In the genomic region with DNA sequence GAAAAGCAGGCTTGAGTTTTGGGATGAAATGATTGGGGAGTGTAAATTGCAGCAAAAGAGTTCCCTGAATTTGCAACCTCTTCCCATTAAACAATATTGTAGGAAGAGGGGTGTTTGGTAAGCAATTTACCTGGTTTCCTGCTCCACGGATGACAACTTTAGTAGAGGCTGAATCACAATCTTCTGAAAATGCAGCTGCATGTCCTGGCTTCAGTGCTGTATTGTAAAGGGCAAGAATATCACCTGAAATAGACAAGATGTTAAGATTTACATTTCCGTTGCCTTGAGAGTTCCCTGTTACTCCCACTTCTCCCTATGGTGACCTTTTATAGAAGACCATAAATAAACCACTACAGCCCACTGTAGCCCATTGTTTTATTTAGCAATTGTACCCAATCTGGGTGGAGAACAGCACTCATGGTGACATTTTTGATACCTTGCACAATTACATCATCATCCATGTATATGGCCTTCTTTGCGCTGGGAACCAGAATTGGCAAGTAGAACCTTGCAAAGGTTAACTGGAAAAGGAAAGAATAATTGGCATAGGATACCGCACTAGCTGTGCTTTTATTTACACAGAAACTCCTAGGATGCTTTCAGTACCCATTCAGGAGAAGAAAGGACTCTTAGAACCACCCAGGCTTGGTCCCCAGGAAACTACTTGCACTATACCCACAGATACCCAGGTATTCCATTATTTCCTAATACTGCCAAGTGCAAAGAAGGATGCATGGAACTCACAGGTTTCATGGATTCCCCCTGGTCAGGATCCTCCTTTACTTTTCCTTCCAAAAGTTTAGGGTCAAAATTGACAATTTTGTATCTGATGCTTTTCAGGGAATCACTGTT, we compare ENCODE assay signal across 22 cellular contexts. TPM values are rescaled to one million over a fixed set of nuclear protein-coding genes. Genes with fewer than 3 reads are reported as not detected.
A peak's percentile ranks its signal among the peaks of the same experiment; 100 is the strongest.
DNase-seq lines count a peak whose midpoint lies in the region; ATAC-seq and TF ChIP-seq lines count a peak whose summit lies in the region.
"Had no signal": no experiment of that assay in that cellular context is flagged by ENCODE, and none has a peak within 500 bp of the region (broad histone marks: within the 10 kb centered on the region; RNA-seq: fewer than 3 reads in every experiment).

No MANE protein-coding gene starts in this region.

- in situ Hi-C loops in GM18951 (cut with MboI; ENCODE audit: low sequenced_read_pairs, unreplicated experiment): no loop called here

- H3K27ac Mint-ChIP-seq in osteocyte (ENCODE audit: unreplicated experiment): no peak overlapping the region

- peaks cover 76% of the 10 kb centered on the region for H3F3A ChIP-seq in SU-DHL-6 (ENCODE audit: insufficient read depth)

- TF ChIP-seq CTCF in cardiac muscle cell (IDR thresholded peaks at IDR 0.05; ENCODE audit: low read depth, low read length): no peak
- TF ChIP-seq CTCF in right atrium auricular region (IDR thresholded peaks at IDR 0.05): no peak
- no peak for TF ChIP-seq CTCF in SU-DHL-6 (IDR thresholded peaks at IDR 0.05; ENCODE audit: insufficient read depth, low read length, poor library complexity, severe bottlenecking)
- TF ChIP-seq CTCF in osteocyte (IDR thresholded peaks at IDR 0.05): no peak

- ATAC-seq in GM18502 (IDR thresholded peaks at IDR 0.05; ENCODE audit: poor library complexity, unreplicated experiment) (no peak), GM18520 (IDR thresholded peaks at IDR 0.05; ENCODE audit: unreplicated experiment) (no peak)
- ATAC-seq: left lung had no signal

- H3K27me3 ChIP-seq in cardiac muscle cell (no peaks in the 10 kb centered on the region), right atrium auricular region (no peaks in the 10 kb centered on the region), SU-DHL-6 (ENCODE audit: low read length) (no peaks in the 10 kb centered on the region)
- H3K27me3 ChIP-seq: left lung, upper lobe of left lung had no signal

- peaks cover 67% of the 10 kb centered on the region for H3K36me3 ChIP-seq in cardiac muscle cell
- H3K36me3 ChIP-seq in right atrium auricular region: peaks cover 69% of the 10 kb centered on the region
- H3K36me3 ChIP-seq in SU-DHL-6 (ENCODE audit: low read length): peaks cover 46% of the 10 kb centered on the region

- H3K4me2 ChIP-seq in SU-DHL-6 (ENCODE audit: low read depth, low read length, poor library complexity, severe bottlenecking): no peak overlapping the region

- no peaks in the 10 kb centered on the region for H3K79me2 ChIP-seq in SU-DHL-6 (ENCODE audit: insufficient read depth, low read length)

- no peak overlapping the region for H2AFZ ChIP-seq in SU-DHL-6 (ENCODE audit: low read depth, low read length, severe bottlenecking)

- no peak overlapping the region for H3K4me3 Mint-ChIP-seq in osteocyte (ENCODE audit: unreplicated experiment)

- H4K20me1 ChIP-seq in SU-DHL-6 (ENCODE audit: low read depth, low read length): peaks cover 3% of the 10 kb centered on the region; the same call in 1 of the 2 replicates

- H3K9ac ChIP-seq in SU-DHL-6 (ENCODE audit: low read length): no peak overlapping the region

- peak overlapping the region; percentile 34 for H3K27ac ChIP-seq in cardiac muscle cell
- no peak overlapping the region for H3K27ac ChIP-seq in right atrium auricular region
- peak overlapping the region; percentile 4; the same call in 1 of the 2 replicates for H3K27ac ChIP-seq in SU-DHL-6 (ENCODE audit: low read depth, low read length)
- H3K27ac ChIP-seq: left lung, psoas muscle, SK-N-MC, upper lobe of left lung had no signal

- peak; percentile 31 for TF ChIP-seq POLR2A in GM18951 (IDR thresholded peaks at IDR 0.05; ENCODE audit: extremely low read depth, insufficient read depth, insufficient read length)

- no peaks in the 10 kb centered on the region for H3K9me3 ChIP-seq in cardiac muscle cell (ENCODE audit: low read depth)
- no peaks in the 10 kb centered on the region for H3K9me3 ChIP-seq in right atrium auricular region
- H3K9me3 ChIP-seq in SU-DHL-6 (ENCODE audit: insufficient read depth, low read length): no peaks in the 10 kb centered on the region
- H3K9me3 ChIP-seq: left lung, psoas muscle, upper lobe of left lung had no signal

- H3K4me1 ChIP-seq in cardiac muscle cell (ENCODE audit: low read depth) (no peaks in the 10 kb centered on the region), right atrium auricular region (no peaks in the 10 kb centered on the region)
- H3K4me1 ChIP-seq: left lung, psoas muscle, upper lobe of left lung had no signal

- no peak for DNase-seq in cardiac muscle cell (ENCODE audit: low read depth in 1 of 2, low spot score in 1 of 2)
- no peak for DNase-seq in right atrium auricular region (ENCODE audit: low spot score)
- peak; percentile 6 for DNase-seq in osteocyte (ENCODE audit: extremely low spot score, unreplicated experiment)
- DNase-seq in AG08395 (ENCODE audit: low spot score): no peak
- DNase-seq: activated CD4-positive, alpha-beta T cell treated with anti-CD3 and anti-CD28 coated beads for 1 hour; activated gamma-delta T cell treated with Interleukin-2 at 50 U/mL for 16 hours; anterior cingulate cortex; central memory CD4-positive, alpha-beta T cell; EL; left lung; NCI-H1105 treated with DMSO at 0.1 percent for 48 hours; NCI-H2081; NCI-H510A; psoas muscle; stimulated activated CD4-positive, alpha-beta T cell treated with anti-CD3 and anti-CD28 coated beads, Interleukin-2, amount 100 ng/mL, for 48 hours; upper lobe of left lung had no signal

- peaks cover 47% of the 10 kb centered on the region for H3K36me3 Mint-ChIP-seq in osteocyte (ENCODE audit: unreplicated experiment)

- no peaks in the 10 kb centered on the region for H3K9me3 Mint-ChIP-seq in osteocyte (ENCODE audit: unreplicated experiment)

- no peaks in the 10 kb centered on the region for H3K27me3 Mint-ChIP-seq in osteocyte (ENCODE audit: unreplicated experiment)

- H3K4me1 Mint-ChIP-seq in osteocyte (ENCODE audit: unreplicated experiment): peaks cover 1% of the 10 kb centered on the region

- no peaks in the 10 kb centered on the region for H3K9me2 ChIP-seq in SU-DHL-6 (replicated peaks; ENCODE audit: insufficient read depth, low read length)

- no peak overlapping the region for H3K4me3 ChIP-seq in cardiac muscle cell
- no peak overlapping the region for H3K4me3 ChIP-seq in right atrium auricular region
- no peak overlapping the region for H3K4me3 ChIP-seq in SU-DHL-6 (ENCODE audit: insufficient read depth, low read length, poor library complexity, severe bottlenecking)
- H3K4me3 ChIP-seq: left lung, psoas muscle, SK-N-MC, skin epidermis, upper lobe of left lung had no signal

RNA-seq across cellular contexts. Expression of a gene that starts 9.6 kb away (rescaled TPM):
- total RNA-seq in cardiac muscle cell (75.4 and 85.0 TPM in 2 replicates), right atrium auricular region (10 to 100 TPM; 37.7 to 46.7 TPM), osteocyte (86.3 and 97.4 TPM in 2 replicates)
- 74.2 and 75.4 TPM in 2 replicates for polyA plus RNA-seq in cardiac muscle cell

RNA-seq across cellular contexts. Expression of a gene that starts 9.9 kb away (rescaled TPM):
- 103 and 173 TPM in 2 replicates for total RNA-seq in cardiac muscle cell
- 217 and 234 TPM in 2 replicates for polyA plus RNA-seq in cardiac muscle cell
- 100 to 1,000 TPM; 138 to 328 TPM for total RNA-seq in right atrium auricular region
- 120 and 124 TPM in 2 replicates for total RNA-seq in osteocyte

RNA-seq across cellular contexts. Expression of a gene that starts 10.2 kb away (rescaled TPM):
- total RNA-seq in cardiac muscle cell: 53.8 and 57.3 TPM in 2 replicates
- polyA plus RNA-seq in cardiac muscle cell: 83.2 and 92.2 TPM in 2 replicates
- total RNA-seq in right atrium auricular region: 10 to 100 TPM; 29.7 to 49.3 TPM
- 65.8 and 69.8 TPM in 2 replicates for total RNA-seq in osteocyte

RNA-seq across cellular contexts. Expression of a gene that starts 10.3 kb away (rescaled TPM):
- 48.8 and 76.2 TPM in 2 replicates for total RNA-seq in cardiac muscle cell
- polyA plus RNA-seq in cardiac muscle cell: 64.0 and 66.4 TPM in 2 replicates
- total RNA-seq in right atrium auricular region: 10 to 100 TPM; 39.8 to 40.6 TPM
- total RNA-seq in osteocyte: 74.5 and 78.3 TPM in 2 replicates

Comparison
In these comparisons a context has a peak if more than half of its experiments do, and no peak if none do; other contexts are left out.
1. H3K27ac ChIP-seq: peak in cardiac muscle cell (single experiment) and SU-DHL-6 (single experiment); none in right atrium auricular region (0 of 2).